1 cellular context compared by ENCODE assay signal in the genomic region with DNA sequence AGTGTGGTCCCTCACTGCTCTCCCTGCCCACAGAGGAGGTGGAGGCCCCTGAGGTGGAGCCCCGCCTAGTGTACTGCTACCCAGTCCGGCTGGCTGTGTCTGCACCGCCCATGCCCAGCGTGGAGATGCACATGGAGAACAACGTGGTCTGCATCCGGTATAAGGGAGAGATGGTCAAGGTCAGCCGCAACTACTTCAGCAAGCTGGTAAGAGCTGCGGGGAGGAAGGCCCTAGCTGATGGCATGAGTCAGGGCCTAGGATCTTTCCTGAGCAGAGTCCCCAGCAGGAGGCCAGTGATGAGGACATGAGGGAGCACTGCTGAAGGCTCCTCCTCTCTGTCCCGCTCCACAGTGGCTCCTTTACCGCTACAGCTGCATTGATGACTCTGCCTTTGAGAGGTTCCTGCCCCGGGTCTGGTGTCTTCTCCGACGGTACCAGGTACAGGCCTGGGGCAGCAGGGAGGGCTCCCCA.
TF ChIP-seq lines count a peak whose summit lies in the region.

No MANE protein-coding gene starts in this region.

TF ChIP-seq in GM23338, 12 proteins besides CTCF, POLR2A, EP300 and RAD21:
- TF ChIP-seq JUNB (IDR thresholded peaks at IDR 0.05; ENCODE audit: unreplicated experiment) (no peak), POLR2AphosphoS5 (IDR thresholded peaks at IDR 0.05; ENCODE audit: low read depth) (no peak), CREB1 (CRISPR knock-in tag; IDR thresholded peaks at IDR 0.05; ENCODE audit: low read depth) (no peak), EZH2phosphoT487 (IDR thresholded peaks at IDR 0.05; ENCODE audit: unreplicated experiment) (no peak), NANOG (IDR thresholded peaks at IDR 0.05; ENCODE audit: borderline replicate concordance) (no peak), ZNF331 (CRISPR knock-in tag; IDR thresholded peaks at IDR 0.05; ENCODE audit: low read depth) (no peak), STAT1 (IDR thresholded peaks at IDR 0.05; ENCODE audit: unreplicated experiment) (no peak), EZH2 (IDR thresholded peaks at IDR 0.05; ENCODE audit: low read depth, unreplicated experiment) (no peak), ZNF114 (CRISPR knock-in tag; IDR thresholded peaks at IDR 0.05) (no peak)
- TF ChIP-seq, protein P1, sequence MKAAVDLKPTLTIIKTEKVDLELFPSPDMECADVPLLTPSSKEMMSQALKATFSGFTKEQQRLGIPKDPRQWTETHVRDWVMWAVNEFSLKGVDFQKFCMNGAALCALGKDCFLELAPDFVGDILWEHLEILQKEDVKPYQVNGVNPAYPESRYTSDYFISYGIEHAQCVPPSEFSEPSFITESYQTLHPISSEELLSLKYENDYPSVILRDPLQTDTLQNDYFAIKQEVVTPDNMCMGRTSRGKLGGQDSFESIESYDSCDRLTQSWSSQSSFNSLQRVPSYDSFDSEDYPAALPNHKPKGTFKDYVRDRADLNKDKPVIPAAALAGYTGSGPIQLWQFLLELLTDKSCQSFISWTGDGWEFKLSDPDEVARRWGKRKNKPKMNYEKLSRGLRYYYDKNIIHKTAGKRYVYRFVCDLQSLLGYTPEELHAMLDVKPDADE (IDR thresholded peaks at IDR 0.05): no peak
- TF ChIP-seq, protein P2, sequence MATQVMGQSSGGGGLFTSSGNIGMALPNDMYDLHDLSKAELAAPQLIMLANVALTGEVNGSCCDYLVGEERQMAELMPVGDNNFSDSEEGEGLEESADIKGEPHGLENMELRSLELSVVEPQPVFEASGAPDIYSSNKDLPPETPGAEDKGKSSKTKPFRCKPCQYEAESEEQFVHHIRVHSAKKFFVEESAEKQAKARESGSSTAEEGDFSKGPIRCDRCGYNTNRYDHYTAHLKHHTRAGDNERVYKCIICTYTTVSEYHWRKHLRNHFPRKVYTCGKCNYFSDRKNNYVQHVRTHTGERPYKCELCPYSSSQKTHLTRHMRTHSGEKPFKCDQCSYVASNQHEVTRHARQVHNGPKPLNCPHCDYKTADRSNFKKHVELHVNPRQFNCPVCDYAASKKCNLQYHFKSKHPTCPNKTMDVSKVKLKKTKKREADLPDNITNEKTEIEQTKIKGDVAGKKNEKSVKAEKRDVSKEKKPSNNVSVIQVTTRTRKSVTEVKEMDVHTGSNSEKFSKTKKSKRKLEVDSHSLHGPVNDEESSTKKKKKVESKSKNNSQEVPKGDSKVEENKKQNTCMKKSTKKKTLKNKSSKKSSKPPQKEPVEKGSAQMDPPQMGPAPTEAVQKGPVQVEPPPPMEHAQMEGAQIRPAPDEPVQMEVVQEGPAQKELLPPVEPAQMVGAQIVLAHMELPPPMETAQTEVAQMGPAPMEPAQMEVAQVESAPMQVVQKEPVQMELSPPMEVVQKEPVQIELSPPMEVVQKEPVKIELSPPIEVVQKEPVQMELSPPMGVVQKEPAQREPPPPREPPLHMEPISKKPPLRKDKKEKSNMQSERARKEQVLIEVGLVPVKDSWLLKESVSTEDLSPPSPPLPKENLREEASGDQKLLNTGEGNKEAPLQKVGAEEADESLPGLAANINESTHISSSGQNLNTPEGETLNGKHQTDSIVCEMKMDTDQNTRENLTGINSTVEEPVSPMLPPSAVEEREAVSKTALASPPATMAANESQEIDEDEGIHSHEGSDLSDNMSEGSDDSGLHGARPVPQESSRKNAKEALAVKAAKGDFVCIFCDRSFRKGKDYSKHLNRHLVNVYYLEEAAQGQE (IDR thresholded peaks at IDR 0.05; ENCODE audit: unreplicated experiment): no peak
- TF ChIP-seq, protein P3, sequence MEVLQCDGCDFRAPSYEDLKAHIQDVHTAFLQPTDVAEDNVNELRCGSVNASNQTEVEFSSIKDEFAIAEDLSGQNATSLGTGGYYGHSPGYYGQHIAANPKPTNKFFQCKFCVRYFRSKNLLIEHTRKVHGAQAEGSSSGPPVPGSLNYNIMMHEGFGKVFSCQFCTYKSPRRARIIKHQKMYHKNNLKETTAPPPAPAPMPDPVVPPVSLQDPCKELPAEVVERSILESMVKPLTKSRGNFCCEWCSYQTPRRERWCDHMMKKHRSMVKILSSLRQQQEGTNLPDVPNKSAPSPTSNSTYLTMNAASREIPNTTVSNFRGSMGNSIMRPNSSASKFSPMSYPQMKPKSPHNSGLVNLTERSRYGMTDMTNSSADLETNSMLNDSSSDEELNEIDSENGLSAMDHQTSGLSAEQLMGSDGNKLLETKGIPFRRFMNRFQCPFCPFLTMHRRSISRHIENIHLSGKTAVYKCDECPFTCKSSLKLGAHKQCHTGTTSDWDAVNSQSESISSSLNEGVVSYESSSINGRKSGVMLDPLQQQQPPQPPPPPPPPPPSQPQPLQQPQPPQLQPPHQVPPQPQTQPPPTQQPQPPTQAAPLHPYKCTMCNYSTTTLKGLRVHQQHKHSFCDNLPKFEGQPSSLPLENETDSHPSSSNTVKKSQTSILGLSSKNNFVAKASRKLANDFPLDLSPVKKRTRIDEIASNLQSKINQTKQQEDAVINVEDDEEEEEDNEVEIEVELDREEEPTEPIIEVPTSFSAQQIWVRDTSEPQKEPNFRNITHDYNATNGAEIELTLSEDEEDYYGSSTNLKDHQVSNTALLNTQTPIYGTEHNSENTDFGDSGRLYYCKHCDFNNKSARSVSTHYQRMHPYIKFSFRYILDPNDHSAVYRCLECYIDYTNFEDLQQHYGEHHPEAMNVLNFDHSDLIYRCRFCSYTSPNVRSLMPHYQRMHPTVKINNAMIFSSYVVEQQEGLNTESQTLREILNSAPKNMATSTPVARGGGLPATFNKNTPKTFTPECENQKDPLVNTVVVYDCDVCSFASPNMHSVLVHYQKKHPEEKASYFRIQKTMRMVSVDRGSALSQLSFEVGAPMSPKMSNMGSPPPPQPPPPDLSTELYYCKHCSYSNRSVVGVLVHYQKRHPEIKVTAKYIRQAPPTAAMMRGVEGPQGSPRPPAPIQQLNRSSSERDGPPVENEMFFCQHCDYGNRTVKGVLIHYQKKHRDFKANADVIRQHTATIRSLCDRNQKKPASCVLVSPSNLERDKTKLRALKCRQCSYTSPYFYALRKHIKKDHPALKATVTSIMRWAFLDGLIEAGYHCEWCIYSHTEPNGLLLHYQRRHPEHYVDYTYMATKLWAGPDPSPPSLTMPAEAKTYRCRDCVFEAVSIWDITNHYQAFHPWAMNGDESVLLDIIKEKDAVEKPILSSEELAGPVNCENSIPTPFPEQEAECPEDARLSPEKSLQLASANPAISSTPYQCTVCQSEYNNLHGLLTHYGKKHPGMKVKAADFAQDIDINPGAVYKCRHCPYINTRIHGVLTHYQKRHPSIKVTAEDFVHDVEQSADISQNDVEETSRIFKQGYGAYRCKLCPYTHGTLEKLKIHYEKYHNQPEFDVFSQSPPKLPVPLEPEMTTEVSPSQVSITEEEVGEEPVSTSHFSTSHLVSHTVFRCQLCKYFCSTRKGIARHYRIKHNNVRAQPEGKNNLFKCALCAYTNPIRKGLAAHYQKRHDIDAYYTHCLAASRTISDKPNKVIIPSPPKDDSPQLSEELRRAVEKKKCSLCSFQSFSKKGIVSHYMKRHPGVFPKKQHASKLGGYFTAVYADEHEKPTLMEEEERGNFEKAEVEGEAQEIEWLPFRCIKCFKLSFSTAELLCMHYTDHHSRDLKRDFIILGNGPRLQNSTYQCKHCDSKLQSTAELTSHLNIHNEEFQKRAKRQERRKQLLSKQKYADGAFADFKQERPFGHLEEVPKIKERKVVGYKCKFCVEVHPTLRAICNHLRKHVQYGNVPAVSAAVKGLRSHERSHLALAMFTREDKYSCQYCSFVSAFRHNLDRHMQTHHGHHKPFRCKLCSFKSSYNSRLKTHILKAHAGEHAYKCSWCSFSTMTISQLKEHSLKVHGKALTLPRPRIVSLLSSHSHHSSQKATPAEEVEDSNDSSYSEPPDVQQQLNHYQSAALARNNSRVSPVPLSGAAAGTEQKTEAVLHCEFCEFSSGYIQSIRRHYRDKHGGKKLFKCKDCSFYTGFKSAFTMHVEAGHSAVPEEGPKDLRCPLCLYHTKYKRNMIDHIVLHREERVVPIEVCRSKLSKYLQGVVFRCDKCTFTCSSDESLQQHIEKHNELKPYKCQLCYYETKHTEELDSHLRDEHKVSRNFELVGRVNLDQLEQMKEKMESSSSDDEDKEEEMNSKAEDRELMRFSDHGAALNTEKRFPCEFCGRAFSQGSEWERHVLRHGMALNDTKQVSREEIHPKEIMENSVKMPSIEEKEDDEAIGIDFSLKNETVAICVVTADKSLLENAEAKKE (CRISPR knock-in tag; IDR thresholded peaks at IDR 0.05): no peak
